Comparison of ENCODE assay signal across 13 cellular contexts in genomic region chr3:168002786-168003368, GRCh38.
DNase-seq lines count a peak whose midpoint lies in the region; ATAC-seq and TF ChIP-seq lines count a peak whose summit lies in the region.
"Had no signal": no experiment of that assay in that cellular context is flagged by ENCODE, and none has a peak within 500 bp of the region (broad histone marks: within the 10 kb centered on the region; RNA-seq: fewer than 3 reads in every experiment).

No MANE protein-coding gene starts in this region.

- CTCF ChIA-PET in PC-3 (lab: Charles Lee): no interaction called here

- H3K9me3 ChIP-seq in PC-3 (ENCODE audit: low read length): no peaks in the 10 kb centered on the region

- H3K9me2 ChIP-seq in PC-3 (replicated peaks; ENCODE audit: low read length): no peaks in the 10 kb centered on the region

- H3K9ac ChIP-seq in PC-3 (ENCODE audit: low read length): no peak overlapping the region

- H3K36me3 Mint-ChIP-seq in activated naive CD8-positive, alpha-beta T cell treated with anti-CD3 and anti-CD28 coated beads, Interleukin-2, amount 50 U/mL, for 24 hours (ENCODE audit: low read depth): no peaks in the 10 kb centered on the region
- H3K36me3 Mint-ChIP-seq in activated naive CD8-positive, alpha-beta T cell treated with anti-CD3 and anti-CD28 coated beads for 36 hours: no peaks in the 10 kb centered on the region

- POLR2A ChIA-PET in PC-3 (lab: Charles Lee; ENCODE audit: unreplicated experiment): no interaction called here

- H3K4me1 Mint-ChIP-seq in activated naive CD8-positive, alpha-beta T cell treated with anti-CD3 and anti-CD28 coated beads, Interleukin-2, amount 50 U/mL, for 24 hours: no peaks in the 10 kb centered on the region
- no peaks in the 10 kb centered on the region for H3K4me1 Mint-ChIP-seq in activated naive CD8-positive, alpha-beta T cell treated with anti-CD3 and anti-CD28 coated beads for 36 hours
- H3K4me1 Mint-ChIP-seq: activated CD4-positive, alpha-beta memory T cell treated with anti-CD3 and anti-CD28 coated beads, Interleukin-2, amount 10 ng/mL, durations not matched to agents 7 days and 5 days had no signal

- TF ChIP-seq CTCF in PC-3 (conservative IDR thresholded peaks at IDR 0.05; ENCODE audit: low read depth, low read length) (no peak), epithelial cell of esophagus (IDR thresholded peaks at IDR 0.05; ENCODE audit: insufficient read depth, low read depth, low read length, missing control alignments) (no peak)

- H3K4me2 ChIP-seq in PC-3 (ENCODE audit: low read length): no peak overlapping the region

- intact Hi-C loops in PC-3 (cut with micrococcal nuclease): loop anchor here (2.0 kb wide), 1 partner anchor 62 kb away; no protein-coding TSS in a partner anchor

- no TSS peak for BruUV-seq in PC-3 (replicated peaks; lab: Mats Ljungman, UMichigan)

- H3K9me3 Mint-ChIP-seq in activated naive CD8-positive, alpha-beta T cell treated with anti-CD3 and anti-CD28 coated beads, Interleukin-2, amount 50 U/mL, for 24 hours: no peaks in the 10 kb centered on the region
- H3K9me3 Mint-ChIP-seq in activated naive CD8-positive, alpha-beta T cell treated with anti-CD3 and anti-CD28 coated beads for 36 hours: no peaks in the 10 kb centered on the region
- H3K9me3 Mint-ChIP-seq: activated CD4-positive, alpha-beta memory T cell treated with anti-CD3 and anti-CD28 coated beads, Interleukin-2, amount 10 ng/mL, durations not matched to agents 7 days and 5 days had no signal

- H3K27me3 ChIP-seq in PC-3 (ENCODE audit: low read length): no peaks in the 10 kb centered on the region
- H3K27me3 ChIP-seq: gastroesophageal sphincter had no signal

- no peaks in the 10 kb centered on the region for H3F3A ChIP-seq in PC-3 (ENCODE audit: low read length, unreplicated experiment)

- no peak overlapping the region for H3K4me3 ChIP-seq in PC-3 (ENCODE audit: low read length)
- no peak overlapping the region for H3K4me3 ChIP-seq in epithelial cell of esophagus (ENCODE audit: low read length)
- H3K4me3 ChIP-seq: gastroesophageal sphincter had no signal

- H3K27ac Mint-ChIP-seq in activated naive CD8-positive, alpha-beta T cell treated with anti-CD3 and anti-CD28 coated beads, Interleukin-2, amount 50 U/mL, for 24 hours: no peak overlapping the region
- no peak overlapping the region for H3K27ac Mint-ChIP-seq in activated naive CD8-positive, alpha-beta T cell treated with anti-CD3 and anti-CD28 coated beads for 36 hours
- H3K27ac Mint-ChIP-seq: activated CD4-positive, alpha-beta memory T cell treated with anti-CD3 and anti-CD28 coated beads, Interleukin-2, amount 10 ng/mL, durations not matched to agents 7 days and 5 days had no signal

- DNase-seq in activated naive CD8-positive, alpha-beta T cell treated with anti-CD3 and anti-CD28 coated beads, Interleukin-2, amount 50 U/mL, for 24 hours: no peak
- no peak for DNase-seq in activated naive CD8-positive, alpha-beta T cell treated with anti-CD3 and anti-CD28 coated beads for 36 hours
- DNase-seq in PC-3: peak; percentile 80
- peak; percentile 92 for DNase-seq in epithelial cell of esophagus (ENCODE audit: low read depth)
- DNase-seq in stromal cell of bone marrow (ENCODE audit: low read depth): peak; percentile 42
- DNase-seq: activated CD4-positive, alpha-beta memory T cell treated with anti-CD3 and anti-CD28 coated beads, Interleukin-2, amount 10 ng/mL, durations not matched to agents 7 days and 5 days; AML-193; Karpas-422; SIG-M5 had no signal

- H3K79me2 ChIP-seq in PC-3 (ENCODE audit: low read length): no peaks in the 10 kb centered on the region

- no peaks in the 10 kb centered on the region for H4K20me1 ChIP-seq in PC-3 (ENCODE audit: low read length)

- H3K27ac ChIP-seq in PC-3 (ENCODE audit: low read length): peak overlapping the region; percentile 17; the same call in 1 of the 2 replicates
- H3K27ac ChIP-seq: gastroesophageal sphincter had no signal

- ATAC-seq in activated naive CD8-positive, alpha-beta T cell treated with anti-CD3 and anti-CD28 coated beads, Interleukin-2, amount 50 U/mL, for 24 hours: peak; percentile 33
- peak; percentile 91 for ATAC-seq in PC-3
- no peak for ATAC-seq in HG02623 (IDR thresholded peaks at IDR 0.05; ENCODE audit: unreplicated experiment)
- no peak for ATAC-seq in HG03095 (IDR thresholded peaks at IDR 0.05; ENCODE audit: unreplicated experiment)
- no peak for ATAC-seq in GM18858 (IDR thresholded peaks at IDR 0.05; ENCODE audit: unreplicated experiment)
- ATAC-seq: gastroesophageal sphincter had no signal

- H3K36me3 ChIP-seq in PC-3 (ENCODE audit: low read depth, low read length): no peaks in the 10 kb centered on the region

- H3K27me3 Mint-ChIP-seq in activated naive CD8-positive, alpha-beta T cell treated with anti-CD3 and anti-CD28 coated beads, Interleukin-2, amount 50 U/mL, for 24 hours: peaks cover 6% of the 10 kb centered on the region
- no peaks in the 10 kb centered on the region for H3K27me3 Mint-ChIP-seq in activated naive CD8-positive, alpha-beta T cell treated with anti-CD3 and anti-CD28 coated beads for 36 hours
- H3K27me3 Mint-ChIP-seq: activated CD4-positive, alpha-beta memory T cell treated with anti-CD3 and anti-CD28 coated beads, Interleukin-2, amount 10 ng/mL, durations not matched to agents 7 days and 5 days had no signal

- no peak overlapping the region for H3K4me3 Mint-ChIP-seq in activated naive CD8-positive, alpha-beta T cell treated with anti-CD3 and anti-CD28 coated beads, Interleukin-2, amount 50 U/mL, for 24 hours
- H3K4me3 Mint-ChIP-seq in activated naive CD8-positive, alpha-beta T cell treated with anti-CD3 and anti-CD28 coated beads for 36 hours: no peak overlapping the region
- H3K4me3 Mint-ChIP-seq: activated CD4-positive, alpha-beta memory T cell treated with anti-CD3 and anti-CD28 coated beads, Interleukin-2, amount 10 ng/mL, durations not matched to agents 7 days and 5 days had no signal

- H2AFZ ChIP-seq in PC-3 (ENCODE audit: low read length): no peak overlapping the region

- H3K4me1 ChIP-seq in PC-3 (ENCODE audit: insufficient read depth, low read length): peaks cover 3% of the 10 kb centered on the region; the same call in 1 of the 2 replicates
- H3K4me1 ChIP-seq: gastroesophageal sphincter had no signal

Comparison
In these comparisons a context has a peak if more than half of its experiments do, and no peak if none do; other contexts are left out.
1. ATAC-seq: peak in activated naive CD8-positive, alpha-beta T cell treated with anti-CD3 and anti-CD28 coated beads, Interleukin-2, amount 50 U/mL, for 24 hours (single experiment) and PC-3 (single experiment); none in HG02623 (single experiment), HG03095 (single experiment) and GM18858 (single experiment).
2. DNase-seq: peak in PC-3 (single experiment), epithelial cell of esophagus (single experiment) and stromal cell of bone marrow (single experiment); none in activated naive CD8-positive, alpha-beta T cell treated with anti-CD3 and anti-CD28 coated beads, Interleukin-2, amount 50 U/mL, for 24 hours (single experiment) and activated naive CD8-positive, alpha-beta T cell treated with anti-CD3 and anti-CD28 coated beads for 36 hours (single experiment).